In the genomic region with DNA sequence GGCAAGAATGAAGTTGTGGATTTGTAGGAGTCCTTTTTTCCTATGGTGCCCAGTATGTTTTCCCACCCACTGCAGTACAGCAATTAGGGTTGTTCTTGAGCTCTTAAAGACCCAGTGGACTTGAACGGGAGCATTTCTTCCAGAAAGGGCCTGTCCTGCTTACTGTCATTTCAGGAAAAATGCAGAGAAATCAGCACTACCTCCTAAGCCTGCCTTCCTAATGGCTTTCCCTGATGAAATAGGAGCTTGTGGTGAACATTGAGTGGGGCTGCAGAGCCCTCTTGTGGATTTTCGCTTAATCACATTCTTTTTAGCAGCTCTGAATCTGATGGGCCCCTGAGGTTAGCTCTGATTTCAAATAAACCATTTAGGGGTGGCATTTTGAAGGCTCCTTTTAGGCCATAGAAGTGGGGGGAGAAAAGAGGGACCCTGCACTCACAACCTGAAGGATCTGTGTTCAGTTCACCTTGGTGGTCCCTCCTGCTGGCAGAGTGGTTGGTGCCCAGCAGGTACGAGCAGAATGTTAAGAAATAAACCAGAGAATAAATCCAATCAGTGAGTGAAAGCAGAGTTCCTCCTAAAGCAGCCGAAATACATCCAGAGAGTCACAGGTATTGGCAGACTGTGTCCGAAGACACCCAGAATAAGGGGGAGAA, we compare ENCODE assay signal across 8 cellular contexts.
DNase-seq lines count a peak whose midpoint lies in the region; ATAC-seq and TF ChIP-seq lines count a peak whose summit lies in the region.

No MANE protein-coding gene starts in this region.

- peak; percentile 83 for TF ChIP-seq CTCF in LNCaP clone FGC (IDR thresholded peaks at IDR 0.05; ENCODE audit: control insufficient read depth, extremely low read depth, insufficient read depth)
- peak; percentile 94 for TF ChIP-seq CTCF in RWPE2 (IDR thresholded peaks at IDR 0.05; ENCODE audit: poor library complexity, severe bottlenecking)
- peak; percentile 73 for TF ChIP-seq CTCF in cardiac muscle cell (IDR thresholded peaks at IDR 0.05; ENCODE audit: low read depth, low read length)

- H4K8ac ChIP-seq in trophoblast cell (ENCODE audit: low read depth, low read length), result no peak overlapping the region

- H2BK5ac ChIP-seq in trophoblast cell (ENCODE audit: low read depth, low read length, poor library complexity), result no peak overlapping the region

- in situ Hi-C loops in G401 (cut with HindIII; ENCODE audit: low sequenced_read_pairs), result no loop called here

- DNase-seq in G401 (ENCODE audit: low spot score), result peak; percentile 96
- peak; percentile 61 for DNase-seq in LNCaP clone FGC (ENCODE audit: low read depth)
- DNase-seq in RWPE2 (ENCODE audit: low spot score), result no peak
- peak; percentile 93 for DNase-seq in adipocyte (ENCODE audit: low read depth)
- DNase-seq in cardiac muscle cell (ENCODE audit: low read depth in 1 of 2, low spot score in 1 of 2), result peak; percentile 73 to 94
- DNase-seq in trophoblast cell, result peak; percentile 54 to 78

- H3K9me3 ChIP-seq in RWPE2 (ENCODE audit: severe bottlenecking), result no peaks in the 10 kb centered on the region
- no peaks in the 10 kb centered on the region for H3K9me3 ChIP-seq in adipocyte (ENCODE audit: control insufficient read depth, low read length)
- H3K9me3 ChIP-seq in cardiac muscle cell (ENCODE audit: low read depth), result no peaks in the 10 kb centered on the region
- H3K9me3 ChIP-seq in trophoblast cell (ENCODE audit: insufficient read depth, low read depth, low read length), result no peaks in the 10 kb centered on the region

- WGBS in trophoblast cell (ENCODE audit: extremely low coverage, insufficient coverage, insufficient read length), result no CpG with 5 or more reads among the region's 5 CpGs

- ATAC-seq in GM21723 (IDR thresholded peaks at IDR 0.05; ENCODE audit: unreplicated experiment), result peak; percentile 83
- ATAC-seq in RWPE2 (ENCODE audit: low read depth), result peak; percentile 78
- no peak for ATAC-seq in GM21447 (IDR thresholded peaks at IDR 0.05; ENCODE audit: unreplicated experiment)

- H3K9ac ChIP-seq in adipocyte (ENCODE audit: low read length) (peak overlapping the region; percentile 87), trophoblast cell (ENCODE audit: low read length) (no peak overlapping the region)

- no peak overlapping the region for H3K23ac ChIP-seq in trophoblast cell (ENCODE audit: low read length)

- peak overlapping the region; percentile 39 for H3K27ac ChIP-seq in RWPE2 (ENCODE audit: poor library complexity, severe bottlenecking)
- no peak overlapping the region for H3K27ac ChIP-seq in cardiac muscle cell
- H3K27ac ChIP-seq in trophoblast cell (ENCODE audit: low read depth, low read length), result no peak overlapping the region

- no peak overlapping the region for H2AK5ac ChIP-seq in trophoblast cell (ENCODE audit: low read length)

- H3K27me3 ChIP-seq in RWPE2 (ENCODE audit: insufficient read depth, poor library complexity, severe bottlenecking), result no peaks in the 10 kb centered on the region
- H3K27me3 ChIP-seq in adipocyte (replicated peaks; ENCODE audit: control insufficient read depth, insufficient read depth, low read length), result no peaks in the 10 kb centered on the region
- H3K27me3 ChIP-seq in cardiac muscle cell, result no peaks in the 10 kb centered on the region
- H3K27me3 ChIP-seq in trophoblast cell (ENCODE audit: insufficient read depth, low read length), result no peaks in the 10 kb centered on the region

- H3K4me3 ChIP-seq in LNCaP clone FGC (ENCODE audit: low read depth, low read length), result no peak overlapping the region
- H3K4me3 ChIP-seq in RWPE2 (ENCODE audit: severe bottlenecking), result no peak overlapping the region
- H3K4me3 ChIP-seq in adipocyte (ENCODE audit: low read length), result peak overlapping the region; percentile 66
- no peak overlapping the region for H3K4me3 ChIP-seq in cardiac muscle cell
- no peak overlapping the region for H3K4me3 ChIP-seq in trophoblast cell (ENCODE audit: low read depth, low read length)

- H3K79me1 ChIP-seq in trophoblast cell (ENCODE audit: low read length), result no peaks in the 10 kb centered on the region

- no peak overlapping the region for H2BK120ac ChIP-seq in trophoblast cell (ENCODE audit: insufficient read depth, low read length, poor library complexity)

- H3K36me3 ChIP-seq in RWPE2 (ENCODE audit: low read depth) (no peaks in the 10 kb centered on the region), adipocyte (ENCODE audit: control insufficient read depth, insufficient read depth, low read length, severe bottlenecking) (no peaks in the 10 kb centered on the region), cardiac muscle cell (no peaks in the 10 kb centered on the region), trophoblast cell (ENCODE audit: control insufficient read depth in 1 of 2, insufficient read depth in 2 of 2, low read length in 2 of 2) (no peaks in the 10 kb centered on the region)

- H3K18ac ChIP-seq in trophoblast cell (ENCODE audit: low read length), result no peak overlapping the region

- no peak overlapping the region for H4K91ac ChIP-seq in trophoblast cell (ENCODE audit: low read depth, low read length)

- H4K12ac ChIP-seq in trophoblast cell (ENCODE audit: low read depth, low read length), result no peak overlapping the region

- H3K4me2 ChIP-seq in trophoblast cell (ENCODE audit: low read length), result no peak overlapping the region

- H2AFZ ChIP-seq in trophoblast cell (ENCODE audit: insufficient read depth, low read length, poor library complexity), result no peak overlapping the region

- H3K4ac ChIP-seq in trophoblast cell (ENCODE audit: low read depth, low read length), result no peak overlapping the region

- no peak overlapping the region for H2BK12ac ChIP-seq in trophoblast cell (ENCODE audit: low read length)

- H3K4me1 ChIP-seq in RWPE2 (ENCODE audit: insufficient read depth, poor library complexity, severe bottlenecking), result peaks cover 12% of the 10 kb centered on the region
- H3K4me1 ChIP-seq in adipocyte (ENCODE audit: control insufficient read depth, insufficient read depth, low read length), result peaks cover 25% of the 10 kb centered on the region
- H3K4me1 ChIP-seq in cardiac muscle cell (ENCODE audit: low read depth), result no peaks in the 10 kb centered on the region
- peaks cover 11 to 13% of the 10 kb centered on the region in 2 experiments for H3K4me1 ChIP-seq in trophoblast cell (ENCODE audit: control insufficient read depth in 1 of 2, insufficient read depth in 2 of 2, low read length in 2 of 2)

- H3K14ac ChIP-seq in trophoblast cell (ENCODE audit: low read length), result no peak overlapping the region

- H3K79me2 ChIP-seq in trophoblast cell (ENCODE audit: control insufficient read depth, insufficient read depth, low read length, poor library complexity), result no peaks in the 10 kb centered on the region
